8 cellular contexts compared by ENCODE assay signal in the genomic region with DNA sequence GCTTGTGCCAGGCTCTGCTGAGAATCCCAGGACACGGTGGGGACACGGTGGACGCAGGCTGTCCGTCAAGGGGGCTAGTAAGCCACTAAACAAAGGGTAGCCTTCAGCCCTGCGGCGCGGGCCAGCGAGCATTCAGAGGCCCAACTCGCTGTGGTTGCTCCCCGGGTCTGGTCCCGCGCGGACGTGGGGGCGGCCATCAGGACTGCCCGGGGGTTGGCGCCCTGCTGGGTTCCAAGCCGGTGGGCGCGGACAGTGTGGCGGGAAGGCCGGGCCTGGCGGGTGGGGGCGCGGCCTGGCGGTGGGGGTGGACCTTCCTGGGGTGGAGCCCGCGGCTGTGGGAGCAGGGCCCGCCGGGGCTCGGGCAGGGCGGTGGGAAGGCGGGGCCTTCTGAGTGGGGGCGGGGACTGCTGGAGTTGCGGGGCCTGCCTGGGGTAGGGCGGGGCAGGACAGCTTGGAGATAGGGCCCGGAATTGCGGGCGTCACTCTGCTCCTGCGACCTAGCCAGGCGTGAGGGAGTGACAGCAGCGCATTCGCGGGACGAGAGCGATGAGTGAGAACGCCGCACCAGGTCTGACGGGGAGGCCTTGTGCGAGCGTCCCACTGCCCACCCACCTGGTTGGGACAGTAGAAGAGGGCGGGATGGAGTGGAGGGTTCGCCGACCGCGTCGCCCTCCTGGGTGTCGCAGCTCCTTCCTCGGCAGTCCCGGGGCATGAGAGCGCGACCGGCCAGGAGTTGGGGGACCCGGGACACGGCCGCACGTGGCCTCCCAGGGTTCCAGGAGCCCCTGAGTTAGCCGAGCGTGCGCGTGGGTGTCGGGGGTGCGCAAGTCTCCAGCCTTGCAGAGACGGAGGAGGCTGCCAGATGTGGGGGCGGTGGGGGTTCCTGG. TPM values are rescaled to one million over a fixed set of nuclear protein-coding genes. Genes with fewer than 3 reads are reported as not detected.
DNase-seq lines count a peak whose midpoint lies in the region; ATAC-seq and TF ChIP-seq lines count a peak whose summit lies in the region.

A gene with protein sequence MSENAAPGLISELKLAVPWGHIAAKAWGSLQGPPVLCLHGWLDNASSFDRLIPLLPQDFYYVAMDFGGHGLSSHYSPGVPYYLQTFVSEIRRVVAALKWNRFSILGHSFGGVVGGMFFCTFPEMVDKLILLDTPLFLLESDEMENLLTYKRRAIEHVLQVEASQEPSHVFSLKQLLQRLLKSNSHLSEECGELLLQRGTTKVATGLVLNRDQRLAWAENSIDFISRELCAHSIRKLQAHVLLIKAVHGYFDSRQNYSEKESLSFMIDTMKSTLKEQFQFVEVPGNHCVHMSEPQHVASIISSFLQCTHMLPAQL (plus strand): TSS at position 482 of the 887 bp plus-strand sequence. CDS start 65 bp downstream, at position 547.

- H3K36me3 ChIP-seq in ES-I3 (ENCODE audit: insufficient read depth, low read length) (no peaks in the 10 kb centered on the region), lower lobe of right lung (no peaks in the 10 kb centered on the region)

- H3K27me3 Mint-ChIP-seq in activated CD8-positive, alpha-beta T cell treated with anti-CD3 and anti-CD28 coated beads for 36 hours, result no peaks in the 10 kb centered on the region

- DNase-seq in NCI-H345 (lab: John Stamatoyannopoulos, UW) (peak; percentile 84), ecto neural progenitor cell (ENCODE audit: low spot score) (peak; percentile 96), lower lobe of right lung (peak; percentile 90), kidney glomerular epithelial cell (lab: John Stamatoyannopoulos, UW) (no peak)
- peak; percentile 83 for DNase-seq in activated CD8-positive, alpha-beta T cell treated with anti-CD3 and anti-CD28 coated beads for 36 hours
- DNase-seq in stimulated activated CD4-positive, alpha-beta T cell treated with anti-CD3 and anti-CD28 coated beads, Interleukin-4, amount 100 ng/mL, for 48 hours (ENCODE audit: low read depth in 2 of 2), result peak; percentile 76 to 93

- peak within 1 kb of the TSS; percentile 57; the same call in 1 of the 2 replicates for H3K9ac ChIP-seq in ES-I3 (ENCODE audit: low read depth, low read length)

- H3K9me3 ChIP-seq in ES-I3 (ENCODE audit: control insufficient read depth, insufficient read depth, low read length) (no peaks in the 10 kb centered on the region), lower lobe of right lung (no peaks in the 10 kb centered on the region)

- H3K4me1 Mint-ChIP-seq in activated CD8-positive, alpha-beta T cell treated with anti-CD3 and anti-CD28 coated beads for 36 hours (ENCODE audit: low read depth), result peaks cover 13% of the 10 kb centered on the region

- H3K4me3 Mint-ChIP-seq in activated CD8-positive, alpha-beta T cell treated with anti-CD3 and anti-CD28 coated beads for 36 hours, result peak within 1 kb of the TSS; percentile 73

- peak; percentile 77 for ATAC-seq in HG02678 (IDR thresholded peaks at IDR 0.05; ENCODE audit: unreplicated experiment)
- ATAC-seq in activated CD8-positive, alpha-beta T cell treated with anti-CD3 and anti-CD28 coated beads for 36 hours, result peak; percentile 96
- peak; percentile 97 to 98 for ATAC-seq in lower lobe of right lung

- H3K27ac ChIP-seq in lower lobe of right lung, result peak within 1 kb of the TSS; percentile 18

- intact Hi-C loops in activated CD8-positive, alpha-beta T cell treated with anti-CD3 and anti-CD28 coated beads for 36 hours (cut with micrococcal nuclease), result no loop called here
- intact Hi-C loops in lower lobe of right lung (cut with DNase I), result no loop called here

- CTCF ChIA-PET in activated CD8-positive, alpha-beta T cell treated with anti-CD3 and anti-CD28 coated beads for 36 hours (lab: Charles Lee), result no interaction called here

- H3K36me3 Mint-ChIP-seq in activated CD8-positive, alpha-beta T cell treated with anti-CD3 and anti-CD28 coated beads for 36 hours (ENCODE audit: low read depth), result no peaks in the 10 kb centered on the region

- POLR2A ChIA-PET in activated CD8-positive, alpha-beta T cell treated with anti-CD3 and anti-CD28 coated beads for 36 hours (lab: Charles Lee), result interaction anchor here (1.5 kb wide), 1 partner anchor 9 kb away, joined by 8 read pairs; no protein-coding TSS in a partner anchor

- H3K27me3 ChIP-seq in lower lobe of right lung (ENCODE audit: low read depth), result no peaks in the 10 kb centered on the region

- no peak for TF ChIP-seq CTCF in activated CD8-positive, alpha-beta T cell treated with anti-CD3 and anti-CD28 coated beads for 36 hours (IDR thresholded peaks at IDR 0.05)
- no peak for TF ChIP-seq CTCF in lower lobe of right lung (IDR thresholded peaks at IDR 0.05)

- peak within 1 kb of the TSS; percentile 66 for H3K4me3 ChIP-seq in lower lobe of right lung

- no peak within 1 kb of the TSS for H3K27ac Mint-ChIP-seq in activated CD8-positive, alpha-beta T cell treated with anti-CD3 and anti-CD28 coated beads for 36 hours

- H3K9me3 Mint-ChIP-seq in activated CD8-positive, alpha-beta T cell treated with anti-CD3 and anti-CD28 coated beads for 36 hours, result no peaks in the 10 kb centered on the region

- H3K4me1 ChIP-seq in ES-I3 (ENCODE audit: insufficient read depth, low read length) (peaks cover 9% of the 10 kb centered on the region), lower lobe of right lung (peaks cover 12% of the 10 kb centered on the region)

RNA-seq across cellular contexts. Expression of the gene that starts here (rescaled TPM):
- 1 to 10 TPM; 1.1 to 1.4 TPM for total RNA-seq in activated CD8-positive, alpha-beta T cell treated with anti-CD3 and anti-CD28 coated beads for 36 hours
- 1.6 TPM for total RNA-seq in lower lobe of right lung
